8 cellular contexts compared by ENCODE assay signal in genomic region chr12:94650143-94651056, GRCh38. TPM values are rescaled to one million over a fixed set of nuclear protein-coding genes. Genes with fewer than 3 reads are reported as not detected.
DNase-seq lines count a peak whose midpoint lies in the region; ATAC-seq and TF ChIP-seq lines count a peak whose summit lies in the region.

Gene TMCC3 (minus strand): TSS chr12:94650557. CDS start chr12:94650430, 127 bp downstream.

- no peaks in the 10 kb centered on the region for H3K36me3 ChIP-seq in prostate gland

- peak within 1 kb of the TSS; percentile 63 to 83 for H3K27ac ChIP-seq in prostate gland

- H3K4me3 ChIP-seq in prostate gland, result peak within 1 kb of the TSS; percentile 63 to 84

- H3K27me3 ChIP-seq in prostate gland (replicated peaks; ENCODE audit: insufficient read depth), result no peaks in the 10 kb centered on the region

- ATAC-seq in HG02763 (IDR thresholded peaks at IDR 0.05; ENCODE audit: unreplicated experiment), result peak; percentile 62

- peak; percentile 71 for TF ChIP-seq POLR2A in prostate gland (IDR thresholded peaks at IDR 0.05)

- peak in 2 of 4 experiments; percentile 0 to 9 for TF ChIP-seq CTCF in prostate gland (IDR thresholded peaks at IDR 0.05)

- H3K9me3 ChIP-seq in prostate gland, result no peaks in the 10 kb centered on the region

- DNase-seq in activated T-cell treated with anti-CD3 and anti-CD28 coated beads for 48 hours (ENCODE audit: low read depth), result peak; percentile 9
- no peak for DNase-seq in activated T-cell treated with anti-CD3 and anti-CD28 coated beads for 4 hours
- DNase-seq in NCI-H774 (lab: John Stamatoyannopoulos, UW), result peak; percentile 52
- peak; percentile 70 for DNase-seq in astrocyte of the hippocampus (ENCODE audit: low read depth, low spot score)
- peak; percentile 53 to 65 for DNase-seq in hippocampal formation (lab: John Stamatoyannopoulos, UW)
- peak; percentile 39 for DNase-seq in prostate gland (ENCODE audit: low spot score)
- DNase-seq in cerebellar nuclear complex (lab: John Stamatoyannopoulos, UW), result no peak

- H3K4me1 ChIP-seq in prostate gland (replicated peaks), result peaks cover 3% of the 10 kb centered on the region

- intact Hi-C loops in prostate gland (cut with DNase I), result no loop called here

- WGBS in prostate gland, result 1% methylated on average over 52 of the region's 82 CpGs

RNA-seq across cellular contexts. Expression of gene TMCC3, which starts in this region (rescaled TPM):
- total RNA-seq in prostate gland, result 10 to 100 TPM; 13.5 to 15.4 TPM

Comparison
In these comparisons a context has a peak if more than half of its experiments do, and no peak if none do; other contexts are left out.
1. DNase-seq: peak in activated T-cell treated with anti-CD3 and anti-CD28 coated beads for 48 hours (single experiment), NCI-H774 (single experiment), astrocyte of the hippocampus (single experiment), hippocampal formation (2 of 2) and prostate gland (single experiment); none in activated T-cell treated with anti-CD3 and anti-CD28 coated beads for 4 hours (single experiment) and cerebellar nuclear complex (0 of 2).